Comparison of ENCODE assay signal across 16 cellular contexts in genomic region chr10:94150541-94151184, GRCh38.
DNase-seq lines count a peak whose midpoint lies in the region; ATAC-seq, FAIRE-seq and TF ChIP-seq lines count a peak whose summit lies in the region.
"Had no signal": no experiment of that assay in that cellular context is flagged by ENCODE, and none has a peak within 500 bp of the region (broad histone marks: within the 10 kb centered on the region; RNA-seq: fewer than 3 reads in every experiment).

No MANE protein-coding gene starts in this region.

- FAIRE-seq in D721Med (lab: Jason Lieb, UNC): peak; percentile 70
- FAIRE-seq: GM12878, H1 had no signal

- no peak for TF ChIP-seq CTCF in D721Med (IDR thresholded peaks at IDR 0.05; ENCODE audit: insufficient read depth, missing control alignments)

- ATAC-seq in GM21381 (IDR thresholded peaks at IDR 0.05; ENCODE audit: unreplicated experiment): no peak
- ATAC-seq in HG03039 (IDR thresholded peaks at IDR 0.05; ENCODE audit: unreplicated experiment): no peak
- ATAC-seq: GM12878 had no signal

- TF ChIP-seq RAD21 in Ishikawa (IDR thresholded peaks at IDR 0.05; ENCODE audit: low read depth): no peak

- no peak for TF ChIP-seq EP300 in Ishikawa (IDR thresholded peaks at IDR 0.05; ENCODE audit: borderline replicate concordance)

- DNase-seq in D721Med (ENCODE audit: insufficient read length, low spot score): no peak
- peak; percentile 86 for DNase-seq in NCI-H82 treated with DMSO at 0.1 percent for 48 hours (lab: John Stamatoyannopoulos, UW; ENCODE audit: unreplicated experiment)
- peak; percentile 66 for DNase-seq in myocyte (ENCODE audit: low read depth)
- no peak for DNase-seq in H4 (ENCODE audit: low spot score)
- DNase-seq in LoVo (ENCODE audit: low spot score): no peak
- DNase-seq: 8988T; AML-193; Caco-2; CD8-positive, alpha-beta memory T cell; DMS79; HCEC 1CT had no signal

TF ChIP-seq in Ishikawa, 13 proteins besides CTCF, POLR2A, EP300 and RAD21:
- TF ChIP-seq YY1 (IDR thresholded peaks at IDR 0.05; ENCODE audit: low read depth) (no peak), NFIC (IDR thresholded peaks at IDR 0.05) (no peak), ZBTB7A (IDR thresholded peaks at IDR 0.05; ENCODE audit: low read depth) (no peak), REST (IDR thresholded peaks at IDR 0.05; ENCODE audit: low read depth) (peak; percentile 50)

Comparison
In these comparisons a context has a peak if more than half of its experiments do, and no peak if none do; other contexts are left out.
1. DNase-seq: peak in NCI-H82 treated with DMSO at 0.1 percent for 48 hours (single experiment) and myocyte (single experiment); none in D721Med (single experiment), H4 (single experiment) and LoVo (single experiment).